In the genomic region with DNA sequence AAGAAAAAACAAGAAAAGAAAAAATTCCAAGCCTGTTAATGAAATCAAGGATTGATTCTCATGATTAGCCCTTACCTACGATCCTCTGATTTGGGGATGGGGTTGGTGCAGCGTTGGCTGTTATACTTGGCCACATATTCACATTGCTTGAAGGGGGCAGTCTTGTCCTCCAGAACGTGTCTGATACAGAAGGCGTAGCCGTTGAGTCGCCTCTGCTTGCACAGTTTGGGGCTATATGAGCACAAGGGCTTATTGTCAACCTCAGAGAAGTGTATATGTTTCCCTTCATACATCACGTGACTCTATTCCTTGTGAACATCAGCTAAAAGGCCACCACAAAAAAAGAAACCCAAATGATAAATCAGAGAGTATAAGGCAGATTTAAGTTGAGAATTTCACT, we compare ENCODE assay signal across 17 cellular contexts.
"Had no signal": no experiment of that assay in that cellular context is flagged by ENCODE, and none has a peak within 500 bp of the region (broad histone marks: within the 10 kb centered on the region; RNA-seq: fewer than 3 reads in every experiment).

No MANE protein-coding gene starts in this region.

- ATAC-seq: activated CD4-positive, alpha-beta T cell treated with anti-CD3 and anti-CD28 coated beads for 36 hours; natural killer cell treated with Interleukin-12 subunit alpha and Interleukin-12 subunit beta and Interleukin-15 and Interleukin-18, amount 100 ng/mL, for 72 hours; psoas muscle had no signal

- H3K9me3 Mint-ChIP-seq: activated T-helper 2 cell treated with anti-CD3 and anti-CD28 coated beads, Interferon-gamma antibody, Interleukin-2, Interleukin-4, amounts not matched to agents 10 μg/mL and 5 μg/mL and 100 μg/mL, durations not matched to agents 14 hours and 24 hours and 36 hours; dendritic cell treated with granulocyte-macrophage colony-stimulating factor and Interleukin-4, amounts not matched to agents 40 ng/mL and 50 ng/mL, for 4 days; natural killer cell treated with Interleukin-12 subunit alpha and Interleukin-12 subunit beta and Interleukin-15 and Interleukin-18, amount 100 ng/mL, for 72 hours had no signal

- H3K4me3 Mint-ChIP-seq: activated CD4-positive, alpha-beta T cell treated with anti-CD3 and anti-CD28 coated beads for 36 hours; dendritic cell treated with granulocyte-macrophage colony-stimulating factor and Interleukin-4, amounts not matched to agents 40 ng/mL and 50 ng/mL, for 4 days; natural killer cell treated with Interleukin-12 subunit alpha and Interleukin-12 subunit beta and Interleukin-15 and Interleukin-18, amount 100 ng/mL, for 72 hours had no signal

- DNase-seq: activated CD4-positive, alpha-beta T cell treated with anti-CD3 and anti-CD28 coated beads for 36 hours; activated naive CD4-positive, alpha-beta T cell treated with anti-CD3 and anti-CD28 coated beads, Interleukin-2, amount 50 U/mL, for 16 hours; brain microvascular endothelial cell; cerebellar nuclear complex; head of caudate nucleus; occipital lobe; psoas muscle; stimulated activated CD4-positive, alpha-beta T cell treated with anti-CD3 and anti-CD28 coated beads, Interleukin-12 subunit alpha, Interleukin-12 subunit beta, amount 100 ng/mL, for 4 hours; stimulated activated CD4-positive, alpha-beta T cell treated with anti-CD3 and anti-CD28 coated beads, Interleukin-2, amount 100 ng/mL, for 48 hours; stimulated activated naive CD4-positive, alpha-beta T cell treated with Interleukin-2 at 50 U/mL for 16 hours; SW 1271; upper lobe of left lung had no signal

- H3K27me3 ChIP-seq: brain microvascular endothelial cell, upper lobe of left lung had no signal

- H3K9me3 ChIP-seq: psoas muscle, upper lobe of left lung had no signal

- H3K36me3 ChIP-seq: brain microvascular endothelial cell had no signal

- H3K27ac ChIP-seq: brain microvascular endothelial cell, psoas muscle, upper lobe of left lung, VCaP had no signal

- H3K27ac Mint-ChIP-seq: activated CD4-positive, alpha-beta T cell treated with anti-CD3 and anti-CD28 coated beads for 36 hours; activated T-helper 2 cell treated with anti-CD3 and anti-CD28 coated beads, Interferon-gamma antibody, Interleukin-2, Interleukin-4, amounts not matched to agents 10 μg/mL and 5 μg/mL and 100 μg/mL, durations not matched to agents 14 hours and 24 hours and 36 hours; dendritic cell treated with granulocyte-macrophage colony-stimulating factor and Interleukin-4, amounts not matched to agents 40 ng/mL and 50 ng/mL, for 4 days; natural killer cell treated with Interleukin-12 subunit alpha and Interleukin-12 subunit beta and Interleukin-15 and Interleukin-18, amount 100 ng/mL, for 72 hours had no signal

- FAIRE-seq: islet of Langerhans had no signal

- H3K4me1 ChIP-seq: psoas muscle, upper lobe of left lung had no signal

- H3K27me3 Mint-ChIP-seq: activated CD4-positive, alpha-beta T cell treated with anti-CD3 and anti-CD28 coated beads for 36 hours; dendritic cell treated with granulocyte-macrophage colony-stimulating factor and Interleukin-4, amounts not matched to agents 40 ng/mL and 50 ng/mL, for 4 days; natural killer cell treated with Interleukin-12 subunit alpha and Interleukin-12 subunit beta and Interleukin-15 and Interleukin-18, amount 100 ng/mL, for 72 hours had no signal

- H3K4me3 ChIP-seq: psoas muscle, upper lobe of left lung had no signal
